ENCODE assay signal across 8 cellular contexts in the genomic region with DNA sequence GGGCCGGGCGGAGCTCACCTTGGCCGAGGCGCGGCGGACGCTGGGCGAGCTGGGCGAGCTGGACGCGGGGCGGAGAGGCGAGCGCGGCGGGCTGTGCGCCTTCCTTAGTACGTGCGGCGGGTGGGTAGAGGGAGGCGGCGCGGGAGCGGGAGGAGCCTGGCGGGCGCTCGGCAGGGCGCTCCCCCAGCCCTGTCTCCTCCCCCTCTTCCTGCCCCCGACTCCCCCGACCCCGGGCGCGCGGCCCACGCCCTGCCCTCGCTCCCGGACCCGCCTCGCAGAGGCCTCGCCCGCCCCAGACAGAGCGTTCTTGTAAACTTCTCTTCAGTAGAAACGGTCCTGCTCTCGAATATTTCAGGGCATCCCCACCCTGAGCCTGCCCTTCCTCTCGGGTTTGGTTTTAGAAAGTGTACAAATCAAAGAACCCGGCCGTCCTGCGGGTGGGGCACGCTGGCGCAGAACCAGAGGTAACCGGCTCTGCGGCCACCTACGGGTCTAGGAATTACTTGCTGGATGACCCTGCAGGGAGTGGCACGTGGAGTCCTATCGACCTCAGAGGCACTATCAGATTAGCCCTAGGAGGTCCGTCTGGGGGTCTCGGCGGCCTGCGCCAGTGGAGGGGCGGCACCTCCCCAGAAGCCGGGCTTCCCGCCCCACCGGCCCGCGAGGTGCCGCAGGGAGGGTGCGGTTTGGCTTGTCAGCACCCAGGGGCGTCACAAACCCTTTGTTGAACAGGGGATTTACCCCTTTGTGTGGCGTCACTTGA. TPM values are rescaled to one million over a fixed set of nuclear protein-coding genes. Genes with fewer than 3 reads are reported as not detected.
DNase-seq lines count a peak whose midpoint lies in the region; ATAC-seq and TF ChIP-seq lines count a peak whose summit lies in the region.

A gene with protein sequence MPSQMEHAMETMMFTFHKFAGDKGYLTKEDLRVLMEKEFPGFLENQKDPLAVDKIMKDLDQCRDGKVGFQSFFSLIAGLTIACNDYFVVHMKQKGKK (minus strand): TSS at position 126 of the 763 bp plus-strand sequence. CDS start 7,629 bp downstream, outside the sequence.

- H3K27ac Mint-ChIP-seq in activated B cell treated with CpG ODN at 0.5 μM for 24 hours = peak within 1 kb of the TSS; percentile 83

- no peaks in the 10 kb centered on the region for H3K9me3 ChIP-seq in Karpas-422 (ENCODE audit: low read length)

- H3K4me3 Mint-ChIP-seq in activated B cell treated with CpG ODN at 0.5 μM for 24 hours = peak within 1 kb of the TSS; percentile 93

- CTCF ChIA-PET in activated B cell treated with CpG ODN at 0.5 μM for 24 hours (lab: Charles Lee) = interaction anchor here (1.6 to 14.4 kb wide), 2 partner anchors 25 to 57 kb away, joined by 3 to 204 read pairs; no protein-coding TSS in a partner anchor

- H3K9ac ChIP-seq in Karpas-422 (ENCODE audit: low read length) = peak within 1 kb of the TSS; percentile 54

- no peak within 1 kb of the TSS for H3K27ac ChIP-seq in Karpas-422 (ENCODE audit: low read length)

- POLR2A ChIA-PET in activated B cell treated with CpG ODN at 0.5 μM for 24 hours (lab: Charles Lee) = interaction anchor here (0.6 to 2.9 kb wide), 7 partner anchors 24 to 104 kb away, joined by 3 to 14 read pairs (median 5); partner anchors contain the start of gene THEM4

- no peaks in the 10 kb centered on the region for H3K36me3 ChIP-seq in Karpas-422 (ENCODE audit: insufficient read depth, low read length)

- H3K4me1 Mint-ChIP-seq in activated B cell treated with CpG ODN at 0.5 μM for 24 hours = peaks cover 25% of the 10 kb centered on the region

- H3K4me1 ChIP-seq in Karpas-422 (ENCODE audit: low read length) = peaks cover 18% of the 10 kb centered on the region

- no peaks in the 10 kb centered on the region for H4K20me1 ChIP-seq in Karpas-422 (ENCODE audit: insufficient read depth, low read depth, low read length)

- no peaks in the 10 kb centered on the region for H3K27me3 Mint-ChIP-seq in activated B cell treated with CpG ODN at 0.5 μM for 24 hours

- H3K4me2 ChIP-seq in Karpas-422 (ENCODE audit: low read depth, low read length, poor library complexity, severe bottlenecking) = peak within 1 kb of the TSS; percentile 81

- no peaks in the 10 kb centered on the region for H3K79me2 ChIP-seq in Karpas-422 (ENCODE audit: low read length)

- TF ChIP-seq CTCF in activated B cell treated with CpG ODN at 0.5 μM for 24 hours (IDR thresholded peaks at IDR 0.05) = no peak
- no peak for TF ChIP-seq CTCF in cardiac fibroblast (IDR thresholded peaks at IDR 0.05; ENCODE audit: low read depth, low read length)

- no peaks in the 10 kb centered on the region for H3K9me3 Mint-ChIP-seq in activated B cell treated with CpG ODN at 0.5 μM for 24 hours

- no peaks in the 10 kb centered on the region for H3K9me2 ChIP-seq in Karpas-422 (replicated peaks; ENCODE audit: insufficient read depth, low read length)

- no peaks in the 10 kb centered on the region for H3K27me3 ChIP-seq in Karpas-422 (ENCODE audit: low read length)

- peak; percentile 83 for ATAC-seq in activated B cell treated with CpG ODN at 0.5 μM for 24 hours (ENCODE audit: low read depth)
- ATAC-seq in HG03139 (IDR thresholded peaks at IDR 0.05; ENCODE audit: unreplicated experiment) = no peak

- peak within 1 kb of the TSS; percentile 66 for H3K4me3 ChIP-seq in Karpas-422 (ENCODE audit: low read length)
- H3K4me3 ChIP-seq in cardiac fibroblast (replicated peaks in 1 of 2; ENCODE audit: low read depth in 2 of 2, low read length in 2 of 2) = peak within 1 kb of the TSS; percentile 78 to 85

- peaks cover 1% of the 10 kb centered on the region for H3K36me3 Mint-ChIP-seq in activated B cell treated with CpG ODN at 0.5 μM for 24 hours (ENCODE audit: low read depth)

- DNase-seq in Daoy (ENCODE audit: low read depth) (peak; percentile 92), Karpas-422 (peak; percentile 60), activated B cell treated with CpG ODN at 0.5 μM for 24 hours (peak; percentile 62), cardiac fibroblast (ENCODE audit: low read depth in 2 of 2) (peak; percentile 78 to 91), islet precursor cell (peak; percentile 93), NCI-H446 (lab: John Stamatoyannopoulos, UW) (no peak)
- DNase-seq in stimulated activated CD4-positive, alpha-beta T cell treated with anti-CD3 and anti-CD28 coated beads, Interleukin-1b, Interleukin-23, amount 100 ng/mL, for 24 hours (ENCODE audit: low read depth in 4 of 4, low spot score in 1 of 4) = peak in 3 of 4 experiments; percentile 38 to 60 (median 49)

- intact Hi-C loops in activated B cell treated with CpG ODN at 0.5 μM for 24 hours (cut with micrococcal nuclease) = loop anchor here (1.0 to 10.0 kb wide), 3 partner anchors 60 to 799 kb away; partner anchors contain the start of genes PIP5K1A, THEM4 and VPS72

- H2AFZ ChIP-seq in Karpas-422 (ENCODE audit: low read length) = peak within 1 kb of the TSS; percentile 96

RNA-seq across cellular contexts. Expression of the gene that starts here (rescaled TPM):
- total RNA-seq in Daoy (2014; rRNA removed; shearing (Covaris generic)) = 68.5 and 77.3 TPM in 2 replicates
- total RNA-seq in Karpas-422 (2014; rRNA removed; shearing (Covaris generic); ENCODE audit: low replicate concordance) = 0.56 and 4.2 TPM in 2 replicates
- total RNA-seq in activated B cell treated with CpG ODN at 0.5 μM for 24 hours = 62.7 and 63.6 TPM in 2 replicates

Comparison
In these comparisons a context has a peak if more than half of its experiments do, and no peak if none do; other contexts are left out.
1. RNA of the gene that starts here (total RNA-seq): 68.5 to 77.3 TPM in Daoy and 62.7 to 63.6 TPM in activated B cell treated with CpG ODN at 0.5 μM for 24 hours; 0.56 to 4.2 TPM in Karpas-422; every median in the first group is over 10 times any median in the second.
2. DNase-seq: peak in Daoy (single experiment), Karpas-422 (single experiment), activated B cell treated with CpG ODN at 0.5 μM for 24 hours (single experiment), cardiac fibroblast (2 of 2), islet precursor cell (single experiment) and stimulated activated CD4-positive, alpha-beta T cell treated with anti-CD3 and anti-CD28 coated beads, Interleukin-1b, Interleukin-23, amount 100 ng/mL, for 24 hours (3 of 4); none in NCI-H446 (0 of 2).